22 cellular contexts compared by ENCODE assay signal in genomic region chr2:177635696-177636095, GRCh38.
DNase-seq lines count a peak whose midpoint lies in the region; ATAC-seq, FAIRE-seq and TF ChIP-seq lines count a peak whose summit lies in the region.
"Had no signal": no experiment of that assay in that cellular context is flagged by ENCODE, and none has a peak within 500 bp of the region (broad histone marks: within the 10 kb centered on the region; RNA-seq: fewer than 3 reads in every experiment).

No MANE protein-coding gene starts in this region.

- TF ChIP-seq CTCF in OCI-LY1 (IDR thresholded peaks at IDR 0.05; ENCODE audit: low read length) (no peak), GM12878 (IDR thresholded peaks at IDR 0.05 in 2 of 3, conservative IDR thresholded peaks at IDR 0.05 in 1 of 3; ENCODE audit: control insufficient read depth in 2 of 3, extremely low read depth in 1 of 3, insufficient read depth in 1 of 3, low read depth in 3 of 3, low read length in 3 of 3) (no peak)

- H3K36me3 Mint-ChIP-seq in stimulated activated naive B cell treated with anti-CD40 and anti-IgM and Interleukin-4, amounts not matched to agents 10 μg/mL and 1 μg/mL and 100 μg/mL, for 72 hours = no peaks in the 10 kb centered on the region
- H3K36me3 Mint-ChIP-seq: CD4-positive, CD25-positive, alpha-beta regulatory T cell; CD8-positive, alpha-beta memory T cell; IgD-negative memory B cell had no signal

- peaks cover 19 to 63% of the 10 kb centered on the region in 2 donors for H3K4me1 Mint-ChIP-seq in stimulated activated naive B cell treated with anti-CD40 and anti-IgM and Interleukin-4, amounts not matched to agents 10 μg/mL and 1 μg/mL and 100 μg/mL, for 72 hours
- H3K4me1 Mint-ChIP-seq: CD4-positive, CD25-positive, alpha-beta regulatory T cell; CD8-positive, alpha-beta memory T cell had no signal

- SMC1A ChIA-PET in GM12878 (lab: Charles Lee; ENCODE audit: uncharacterized antibody, unreplicated experiment) = interaction anchor here (1.8 kb wide), 1 partner anchor 10 kb away, joined by 6 read pairs; no protein-coding TSS in a partner anchor

- H2AFZ ChIP-seq in OCI-LY1 (ENCODE audit: low read length) (no peak overlapping the region), GM12878 (ENCODE audit: control insufficient read depth, low read depth, low read length) (no peak overlapping the region)

- TF ChIP-seq RAD21 in GM12878 (IDR thresholded peaks at IDR 0.05; ENCODE audit: insufficient read depth, low read depth, low read length) = no peak

- peak overlapping the region; percentile 79 for H3K27ac ChIP-seq in BLaER1
- peak overlapping the region; percentile 87 for H3K27ac ChIP-seq in OCI-LY1 (ENCODE audit: low read depth, low read length, poor library complexity, severe bottlenecking)
- H3K27ac ChIP-seq in GM12878 (ENCODE audit: control insufficient read depth, insufficient read depth) = no peak overlapping the region

- no peaks in the 10 kb centered on the region for H3K36me3 ChIP-seq in BLaER1
- no peaks in the 10 kb centered on the region for H3K36me3 ChIP-seq in OCI-LY1 (ENCODE audit: insufficient read depth, low read length)
- H3K36me3 ChIP-seq in GM12878 (ENCODE audit: control insufficient read depth in 2 of 2, insufficient read depth in 2 of 2, low read length in 1 of 2) = no peaks in the 10 kb centered on the region

- H3K27me3 ChIP-seq in BLaER1 = no peaks in the 10 kb centered on the region
- no peaks in the 10 kb centered on the region for H3K27me3 ChIP-seq in OCI-LY1 (ENCODE audit: insufficient read depth, low read length)
- no peaks in the 10 kb centered on the region for H3K27me3 ChIP-seq in GM12878 (replicated peaks in 1 of 2; ENCODE audit: control insufficient read depth in 2 of 2, insufficient read depth in 2 of 2, low read length in 1 of 2)

- H3K4me1 ChIP-seq in BLaER1 (peaks cover 68% of the 10 kb centered on the region), OCI-LY1 (ENCODE audit: insufficient read depth, low read length, severe bottlenecking) (peaks cover 57% of the 10 kb centered on the region), GM12878 (ENCODE audit: control insufficient read depth, insufficient read depth, low read length) (peaks cover 20% of the 10 kb centered on the region)

- peaks cover 0 to 1% of the 10 kb centered on the region in 2 donors for H3K9me3 Mint-ChIP-seq in stimulated activated naive B cell treated with anti-CD40 and anti-IgM and Interleukin-4, amounts not matched to agents 10 μg/mL and 1 μg/mL and 100 μg/mL, for 72 hours
- H3K9me3 Mint-ChIP-seq: CD8-positive, alpha-beta memory T cell; GM23338; HFFc6; IgD-negative memory B cell had no signal

- no TSS peak for BruUV-seq in GM12878 (replicated peaks; lab: Mats Ljungman, UMichigan)

- no peak for ATAC-seq in GM12878
- ATAC-seq in stimulated activated naive B cell treated with anti-CD40 and anti-IgM and Interleukin-4, amounts not matched to agents 10 μg/mL and 1 μg/mL and 100 μg/mL, for 72 hours (replicated peaks) = no peak
- ATAC-seq in HG02623 (IDR thresholded peaks at IDR 0.05; ENCODE audit: unreplicated experiment) = no peak
- ATAC-seq: HepG2 had no signal

- H3K9me3 ChIP-seq in BLaER1 = no peaks in the 10 kb centered on the region
- H3K9me3 ChIP-seq in OCI-LY1 (ENCODE audit: low read length) = peaks cover 5% of the 10 kb centered on the region; the same call in 1 of the 2 replicates
- no peaks in the 10 kb centered on the region for H3K9me3 ChIP-seq in GM12878 (replicated peaks; ENCODE audit: control insufficient read depth, insufficient read depth, low read length)

- H3K4me3 ChIP-seq in BLaER1 (0 out of 2 replicates have a peak overlapping the region, but pooled peaks have one; percentile 56), OCI-LY1 (ENCODE audit: low read depth, low read length, poor library complexity, severe bottlenecking) (no peak overlapping the region), GM12878 (no peak overlapping the region)

- 0% methylated on average over 1 of the region's 1 CpG for WGBS in GM12878 (ENCODE audit: insufficient coverage, insufficient replicate concordance, low lambda C conversion rate, missing lambda C conversion rate)

- peak overlapping the region; percentile 95 for H3K27ac Mint-ChIP-seq in stimulated activated naive B cell treated with anti-CD40 and anti-IgM and Interleukin-4, amounts not matched to agents 10 μg/mL and 1 μg/mL and 100 μg/mL, for 72 hours
- H3K27ac Mint-ChIP-seq: CD4-positive, CD25-positive, alpha-beta regulatory T cell; CD8-positive, alpha-beta memory T cell; GM23338; HFFc6 had no signal

- H4K20me1 ChIP-seq in BLaER1 (no peaks in the 10 kb centered on the region), OCI-LY1 (ENCODE audit: insufficient read depth, low read length) (no peaks in the 10 kb centered on the region), GM12878 (ENCODE audit: control insufficient read depth, insufficient read depth) (no peaks in the 10 kb centered on the region)

- FAIRE-seq in GM12878 (lab: Jason Lieb, UNC) = no peak
- FAIRE-seq: G401.6, GM18507, H54, HepG2 had no signal

- H3F3A ChIP-seq in OCI-LY1 (ENCODE audit: insufficient read depth, low read length) = peaks cover 3% of the 10 kb centered on the region; the same call in 1 of the 2 replicates

- POLR2A ChIA-PET in GM12878 (lab: Charles Lee) = no interaction called here

- TF ChIP-seq EP300 in GM12878 (IDR thresholded peaks at IDR 0.05; ENCODE audit: borderline replicate concordance in 1 of 2, control insufficient read depth in 1 of 2, low read depth in 2 of 2, low read length in 2 of 2) = no peak

- DNase-seq in GM12878 (ENCODE audit: low read depth, low spot score) (no peak), middle frontal gyrus (ENCODE audit: extremely low spot score, low spot score) (no peak), activated T-cell treated with anti-CD3 and anti-CD28 coated beads for 4 hours (no peak)
- DNase-seq in stimulated activated naive B cell treated with anti-CD40 and anti-IgM and Interleukin-4, amounts not matched to agents 10 μg/mL and 1 μg/mL and 100 μg/mL, for 72 hours = no peak
- DNase-seq: 8988T; C1 segment of cervical spinal cord; CD4-positive, CD25-positive, alpha-beta regulatory T cell; CD8-positive, alpha-beta memory T cell; COR-L47; DMS 273 treated with DMSO at 0.1 percent for 48 hours; DMS53; HCEC 1CT; HFFc6 had no signal

- RAD21 ChIA-PET in GM12878 (lab: Charles Lee; ENCODE audit: unreplicated experiment) = interaction anchor here (1.0 kb wide), 1 partner anchor 372 kb away, joined by 3 read pairs; no protein-coding TSS in a partner anchor

- H3K27me3 Mint-ChIP-seq in stimulated activated naive B cell treated with anti-CD40 and anti-IgM and Interleukin-4, amounts not matched to agents 10 μg/mL and 1 μg/mL and 100 μg/mL, for 72 hours = no peaks in the 10 kb centered on the region

- intact Hi-C loops in GM12878 (cut with micrococcal nuclease; ENCODE audit: unreplicated experiment) = no loop called here

- H3K4me2 ChIP-seq in BLaER1 = peak overlapping the region; percentile 83
- no peak overlapping the region for H3K4me2 ChIP-seq in OCI-LY1 (ENCODE audit: low read length)
- no peak overlapping the region for H3K4me2 ChIP-seq in GM12878 (ENCODE audit: control insufficient read depth, insufficient read depth)

- in situ Hi-C loops in GM12878 (cut with MboI) = no loop called here

- no peak for TF ChIP-seq POLR2A in GM12878 (IDR thresholded peaks at IDR 0.05; ENCODE audit: low read depth, low read length)

- CTCF ChIA-PET in GM12878 (lab: Yijun Ruan, JAX) = interaction anchor here (0.8 kb wide), 1 partner anchor 31 kb away, joined by 3 read pairs; no protein-coding TSS in a partner anchor

- no peaks in the 10 kb centered on the region for H3K9me2 ChIP-seq in OCI-LY1 (ENCODE audit: low read depth, low read length)

- H3K79me2 ChIP-seq in OCI-LY1 (ENCODE audit: insufficient read depth, low read length) (no peaks in the 10 kb centered on the region), GM12878 (ENCODE audit: control insufficient read depth, insufficient read depth, low read length) (no peaks in the 10 kb centered on the region)

- no peak overlapping the region for H3K9ac ChIP-seq in BLaER1
- H3K9ac ChIP-seq in OCI-LY1 (ENCODE audit: low read length) = peak overlapping the region; percentile 56; the same call in 1 of the 2 replicates
- no peak overlapping the region for H3K9ac ChIP-seq in GM12878 (ENCODE audit: control insufficient read depth, insufficient read depth, low read length)

- H3K4me3 Mint-ChIP-seq in stimulated activated naive B cell treated with anti-CD40 and anti-IgM and Interleukin-4, amounts not matched to agents 10 μg/mL and 1 μg/mL and 100 μg/mL, for 72 hours = no peak overlapping the region
- H3K4me3 Mint-ChIP-seq: CD4-positive, CD25-positive, alpha-beta regulatory T cell; CD8-positive, alpha-beta memory T cell; GM23338; HFFc6 had no signal

TF ChIP-seq in GM12878, 131 proteins besides CTCF, POLR2A, EP300 and RAD21:
- TF ChIP-seq MTA3 (IDR thresholded peaks at IDR 0.05; ENCODE audit: borderline replicate concordance, low read length) (no peak), ZNF217 (IDR thresholded peaks at IDR 0.05) (peak; percentile 60)
